ENCODE assay signal across 20 cellular contexts in genomic region chr11:45470151-45471001, GRCh38.
DNase-seq lines count a peak whose midpoint lies in the region; ATAC-seq, FAIRE-seq and TF ChIP-seq lines count a peak whose summit lies in the region.
"Had no signal": no experiment of that assay in that cellular context is flagged by ENCODE, and none has a peak within 500 bp of the region (broad histone marks: within the 10 kb centered on the region; RNA-seq: fewer than 3 reads in every experiment).

No MANE protein-coding gene starts in this region.

- H3K27ac ChIP-seq in left ventricle myocardium inferior (replicated peaks) (no peak overlapping the region), kidney (ENCODE audit: low read depth in 2 of 2, low read length in 2 of 2) (no peak overlapping the region), dorsolateral prefrontal cortex (no peak overlapping the region)
- H3K27ac ChIP-seq: coronary artery, tibial artery, VCaP had no signal

- H3K4me3 Mint-ChIP-seq in T-helper 17 cell, result no peak overlapping the region
- H3K4me3 Mint-ChIP-seq: activated CD8-positive, alpha-beta T cell treated with anti-CD3 and anti-CD28 coated beads for 36 hours had no signal

- H3K36me3 Mint-ChIP-seq in T-helper 17 cell (ENCODE audit: low read depth), result peaks cover 5% of the 10 kb centered on the region

- H3K4me1 Mint-ChIP-seq in T-helper 17 cell, result peaks cover 5% of the 10 kb centered on the region

- H3K9ac ChIP-seq in adipocyte (ENCODE audit: low read length) (peak overlapping the region; percentile 58), kidney (ENCODE audit: low read length in 2 of 2) (no peak overlapping the region)

- peak; percentile 27 for DNase-seq in left ventricle myocardium inferior
- no peak for DNase-seq in Right ventricle myocardium inferior (ENCODE audit: missing footprints)
- peak; percentile 32 for DNase-seq in adipocyte (ENCODE audit: low read depth)
- peak; percentile 90 for DNase-seq in kidney
- no peak for DNase-seq in T-helper 17 cell
- DNase-seq in dorsolateral prefrontal cortex, result no peak
- DNase-seq: activated CD8-positive, alpha-beta T cell treated with anti-CD3 and anti-CD28 coated beads for 36 hours; amniotic stem cell; Calu3; kidney glomerular epithelial cell; MM.1S; NCI-H345; stimulated activated CD8-positive, alpha-beta memory T cell treated with anti-CD3 and anti-CD28 coated beads, Interleukin-4, amount 100 ng/mL, for 48 hours; tibial artery had no signal

- no peak for TF ChIP-seq CTCF in left ventricle myocardium inferior (IDR thresholded peaks at IDR 0.05; ENCODE audit: borderline replicate concordance)
- no peak for TF ChIP-seq CTCF in kidney (IDR thresholded peaks at IDR 0.05; ENCODE audit: borderline replicate concordance, extremely low read depth, insufficient read depth)
- TF ChIP-seq CTCF in dorsolateral prefrontal cortex (IDR thresholded peaks at IDR 0.05 in 54 of 56, conservative IDR thresholded peaks at IDR 0.05 in 2 of 56; ENCODE audit: low read depth in 1 of 56, partially characterized antibody in 56 of 56), result no peak

- FAIRE-seq in kidney (lab: Jason Lieb, UNC), result no peak
- FAIRE-seq: GM18507 had no signal

- H3K4me1 ChIP-seq in left ventricle myocardium inferior (no peaks in the 10 kb centered on the region), adipocyte (ENCODE audit: control insufficient read depth, insufficient read depth, low read length) (peaks cover 26% of the 10 kb centered on the region), kidney (ENCODE audit: control insufficient read depth in 1 of 2, insufficient read depth in 1 of 2, low read depth in 1 of 2, low read length in 2 of 2) (no peaks in the 10 kb centered on the region)

- no peak for ATAC-seq in Right ventricle myocardium inferior
- ATAC-seq in HG02870 (IDR thresholded peaks at IDR 0.05; ENCODE audit: unreplicated experiment), result no peak
- ATAC-seq in T-helper 17 cell, result no peak
- no peak for ATAC-seq in HG03442 (IDR thresholded peaks at IDR 0.05; ENCODE audit: unreplicated experiment)
- ATAC-seq: activated CD8-positive, alpha-beta T cell treated with anti-CD3 and anti-CD28 coated beads for 36 hours; SK-N-SH treated with all-trans-retinoic acid at 6 μM for 48 hours had no signal

- H3K4me3 ChIP-seq in left ventricle myocardium inferior (no peak overlapping the region), adipocyte (ENCODE audit: low read length) (no peak overlapping the region), kidney (ENCODE audit: low read length in 2 of 2) (no peak overlapping the region), dorsolateral prefrontal cortex (no peak overlapping the region)
- H3K4me3 ChIP-seq: coronary artery, tibial artery had no signal

- no peaks in the 10 kb centered on the region for H3K36me3 ChIP-seq in left ventricle myocardium inferior
- no peaks in the 10 kb centered on the region for H3K36me3 ChIP-seq in adipocyte (ENCODE audit: control insufficient read depth, insufficient read depth, low read length, severe bottlenecking)
- no peaks in the 10 kb centered on the region for H3K36me3 ChIP-seq in kidney (ENCODE audit: control insufficient read depth in 1 of 2, insufficient read depth in 2 of 2, low read length in 2 of 2)
- H3K36me3 ChIP-seq: tibial artery had no signal

- H3K27me3 Mint-ChIP-seq in T-helper 17 cell, result peaks cover 22% of the 10 kb centered on the region
- H3K27me3 Mint-ChIP-seq: activated CD8-positive, alpha-beta T cell treated with anti-CD3 and anti-CD28 coated beads for 36 hours had no signal

- H3K9me3 ChIP-seq in left ventricle myocardium inferior (replicated peaks), result no peaks in the 10 kb centered on the region
- H3K9me3 ChIP-seq in adipocyte (ENCODE audit: control insufficient read depth, low read length), result no peaks in the 10 kb centered on the region
- no peaks in the 10 kb centered on the region for H3K9me3 ChIP-seq in kidney (ENCODE audit: control insufficient read depth in 1 of 2, low read length in 2 of 2)
- no peaks in the 10 kb centered on the region for H3K9me3 ChIP-seq in T-helper 17 cell (ENCODE audit: control insufficient read depth, low read length, poor library complexity, severe bottlenecking)
- H3K9me3 ChIP-seq: tibial artery had no signal

- no peak overlapping the region for H3K27ac Mint-ChIP-seq in T-helper 17 cell
- H3K27ac Mint-ChIP-seq: activated CD8-positive, alpha-beta T cell treated with anti-CD3 and anti-CD28 coated beads for 36 hours had no signal

- intact Hi-C loops in left ventricle myocardium inferior (cut with micrococcal nuclease), result no loop called here
- intact Hi-C loops in Right ventricle myocardium inferior (cut with DNase I), result no loop called here
- intact Hi-C loops in kidney (cut with DNase I), result no loop called here
- intact Hi-C loops in dorsolateral prefrontal cortex (cut with DNase I), result no loop called here

- H3K27me3 ChIP-seq in left ventricle myocardium inferior (ENCODE audit: low read depth) (peaks cover 3% of the 10 kb centered on the region), adipocyte (replicated peaks; ENCODE audit: control insufficient read depth, insufficient read depth, low read length) (peaks cover 15% of the 10 kb centered on the region), dorsolateral prefrontal cortex (peaks cover 0 to 4% (median 0%) of the 10 kb centered on the region in 45 donors)

Comparison
In these comparisons a context has a peak if more than half of its experiments do, and no peak if none do; other contexts are left out.
1. DNase-seq: peak in left ventricle myocardium inferior (single experiment), adipocyte (single experiment) and kidney (single experiment); none in Right ventricle myocardium inferior (single experiment), T-helper 17 cell (0 of 3) and dorsolateral prefrontal cortex (0 of 10).